ENCODE assay signal across 12 cellular contexts in genomic region chr5:67516959-67517358, GRCh38.
A peak's percentile ranks its signal among the peaks of the same experiment; 100 is the strongest.
DNase-seq lines count a peak whose midpoint lies in the region; ATAC-seq and TF ChIP-seq lines count a peak whose summit lies in the region.
"Had no signal": no experiment of that assay in that cellular context is flagged by ENCODE, and none has a peak within 500 bp of the region (broad histone marks: within the 10 kb centered on the region; RNA-seq: fewer than 3 reads in every experiment).

No MANE protein-coding gene starts in this region.

- intact Hi-C loops in thyroid gland (cut with DNase I) (no loop called here), left ventricle myocardium inferior (cut with micrococcal nuclease) (no loop called here)

- ATAC-seq in GM21390 (IDR thresholded peaks at IDR 0.05; ENCODE audit: unreplicated experiment): no peak
- ATAC-seq: activated CD8-positive, alpha-beta T cell treated with anti-CD3 and anti-CD28 coated beads, Interleukin-2, amount 10 ng/mL, durations not matched to agents 7 days and 5 days; mucosa of descending colon had no signal

- WGBS in thyroid gland, 2 donors: 28 to 43% methylated on average over 2 of the region's 2 CpGs

- H3K36me3 ChIP-seq in kidney epithelial cell (ENCODE audit: control insufficient read depth, insufficient read depth, low read length): no peaks in the 10 kb centered on the region
- H3K36me3 ChIP-seq in thyroid gland: no peaks in the 10 kb centered on the region
- H3K36me3 ChIP-seq in left ventricle myocardium inferior: no peaks in the 10 kb centered on the region
- H3K36me3 ChIP-seq: stomach had no signal

- no peak for TF ChIP-seq CTCF in cardiac fibroblast (IDR thresholded peaks at IDR 0.05; ENCODE audit: low read depth, low read length)
- TF ChIP-seq CTCF in kidney epithelial cell (IDR thresholded peaks at IDR 0.05; ENCODE audit: insufficient read depth, low read length, poor library complexity, severe bottlenecking): no peak
- TF ChIP-seq CTCF in thyroid gland (IDR thresholded peaks at IDR 0.05): no peak
- TF ChIP-seq CTCF in left ventricle myocardium inferior (IDR thresholded peaks at IDR 0.05; ENCODE audit: borderline replicate concordance): no peak

- H3K27ac ChIP-seq in thyroid gland (peak overlapping the region; percentile 29 to 69 (median 68)), left ventricle myocardium inferior (replicated peaks) (no peak overlapping the region)
- H3K27ac ChIP-seq: stomach had no signal

- no peak for TF ChIP-seq POLR2A in thyroid gland (IDR thresholded peaks at IDR 0.05)

- H3K9me3 ChIP-seq in thyroid gland (no peaks in the 10 kb centered on the region), left ventricle myocardium inferior (replicated peaks) (no peaks in the 10 kb centered on the region)
- H3K9me3 ChIP-seq: mucosa of descending colon, stomach had no signal

- peak; percentile 53 for DNase-seq in LHCN-M2 (ENCODE audit: low read depth)
- DNase-seq in cardiac fibroblast (ENCODE audit: low read depth in 2 of 2): peak; percentile 73 to 81
- DNase-seq in kidney epithelial cell (ENCODE audit: low read depth): peak; percentile 7
- peak; percentile 65 to 69 for DNase-seq in thyroid gland
- DNase-seq in 8988T: no peak
- no peak for DNase-seq in left ventricle myocardium inferior
- DNase-seq: activated CD8-positive, alpha-beta T cell treated with anti-CD3 and anti-CD28 coated beads, Interleukin-2, amount 10 ng/mL, durations not matched to agents 7 days and 5 days; CD8-positive, alpha-beta memory T cell; mucosa of descending colon; OCI-M1; stomach had no signal

- H3K27me3 ChIP-seq in kidney epithelial cell (ENCODE audit: control insufficient read depth, insufficient read depth, low read length) (no peaks in the 10 kb centered on the region), thyroid gland (no peaks in the 10 kb centered on the region), left ventricle myocardium inferior (ENCODE audit: low read depth) (no peaks in the 10 kb centered on the region)
- H3K27me3 ChIP-seq: stomach had no signal

- peaks cover 11 to 19% of the 10 kb centered on the region in 2 donors for H3K4me1 ChIP-seq in thyroid gland
- H3K4me1 ChIP-seq in left ventricle myocardium inferior: peaks cover 7% of the 10 kb centered on the region
- H3K4me1 ChIP-seq: stomach had no signal

- H3K4me3 ChIP-seq in cardiac fibroblast (replicated peaks in 1 of 2; ENCODE audit: low read depth in 2 of 2, low read length in 2 of 2): no peak overlapping the region
- H3K4me3 ChIP-seq in kidney epithelial cell (ENCODE audit: low read depth, low read length): no peak overlapping the region
- no peak overlapping the region for H3K4me3 ChIP-seq in thyroid gland (replicated peaks in 1 of 3)
- no peak overlapping the region for H3K4me3 ChIP-seq in left ventricle myocardium inferior
- H3K4me3 ChIP-seq: mucosa of descending colon, stomach had no signal

Comparison
In these comparisons a context has a peak if more than half of its experiments do, and no peak if none do; other contexts are left out.
1. DNase-seq: peak in LHCN-M2 (single experiment), cardiac fibroblast (2 of 2), kidney epithelial cell (single experiment) and thyroid gland (2 of 2); none in 8988T (single experiment) and left ventricle myocardium inferior (single experiment).